Comparison of ENCODE assay signal across 20 cellular contexts in genomic region chr3:24475945-24476344, GRCh38. TPM values are rescaled to one million over a fixed set of nuclear protein-coding genes. Genes with fewer than 3 reads are reported as not detected.
A peak's percentile ranks its signal among the peaks of the same experiment; 100 is the strongest.
DNase-seq lines count a peak whose midpoint lies in the region; ATAC-seq and TF ChIP-seq lines count a peak whose summit lies in the region.
"Had no signal": no experiment of that assay in that cellular context is flagged by ENCODE, and none has a peak within 500 bp of the region (broad histone marks: within the 10 kb centered on the region; RNA-seq: fewer than 3 reads in every experiment).

No MANE protein-coding gene starts in this region.

- no peak for ATAC-seq in aorta (ENCODE audit: low FRiP score)
- ATAC-seq: HCT116; stimulated activated naive CD8-positive, alpha-beta T cell treated with anti-CD3 and anti-CD28 coated beads, Interleukin-15, amount 100 ng/mL, for 72 hours had no signal

- H4K8ac ChIP-seq in mesendoderm (ENCODE audit: low read depth, low read length) = no peak overlapping the region

- no peak overlapping the region for H2BK15ac ChIP-seq in mesendoderm (replicated peaks; ENCODE audit: low read depth)

- TF ChIP-seq EP300 in suprapubic skin (IDR thresholded peaks at IDR 0.05) = no peak

- H3K4me2 ChIP-seq in mesendoderm (ENCODE audit: low read length) = no peak overlapping the region

- intact Hi-C loops in aorta (cut with DNase I) = loop anchor here in 1 of 2 donors (10.0 kb wide), 1 partner anchor 51 kb away; no protein-coding TSS in a partner anchor

- no peak overlapping the region for H2AK5ac ChIP-seq in mesendoderm (ENCODE audit: low read length)

- no peak overlapping the region for H3K56ac ChIP-seq in mesendoderm (ENCODE audit: low read length)

- no peak overlapping the region for H2BK5ac ChIP-seq in mesendoderm (ENCODE audit: low read length)

- H2BK120ac ChIP-seq in mesendoderm (ENCODE audit: low read depth, low read length) = no peak overlapping the region

- no peak for TF ChIP-seq POLR2A in suprapubic skin (IDR thresholded peaks at IDR 0.05)

- no peaks in the 10 kb centered on the region for H3K79me1 ChIP-seq in mesendoderm (ENCODE audit: low read length)

- H3K36me3 ChIP-seq in MG63 (no peaks in the 10 kb centered on the region), mesendoderm (ENCODE audit: control insufficient read depth, insufficient read depth, low read length) (no peaks in the 10 kb centered on the region), aorta (ENCODE audit: control insufficient read depth in 1 of 2, insufficient read depth in 2 of 2, low read length in 1 of 2) (no peaks in the 10 kb centered on the region), suprapubic skin (no peaks in the 10 kb centered on the region)
- H3K36me3 ChIP-seq: esophagus muscularis mucosa had no signal

- H4K5ac ChIP-seq in mesendoderm (ENCODE audit: low read length) = no peak overlapping the region

- H3K27me3 ChIP-seq in MG63 (no peaks in the 10 kb centered on the region), mesendoderm (ENCODE audit: insufficient read depth, low read length, poor library complexity) (no peaks in the 10 kb centered on the region), aorta (ENCODE audit: control insufficient read depth in 1 of 2, insufficient read depth in 2 of 2, low read length in 1 of 2) (no peaks in the 10 kb centered on the region), suprapubic skin (no peaks in the 10 kb centered on the region)
- H3K27me3 ChIP-seq: esophagus muscularis mucosa had no signal

- no peak overlapping the region for H3K23ac ChIP-seq in mesendoderm (ENCODE audit: low read length)

- H3K27ac ChIP-seq in mesendoderm (ENCODE audit: low read depth, low read length) (no peak overlapping the region), aorta (ENCODE audit: low read depth in 1 of 2, low read length in 2 of 2) (peak overlapping the region in 1 of 2 donors; percentile 20), suprapubic skin (no peak overlapping the region)

- H3K9me3 ChIP-seq in MG63 (no peaks in the 10 kb centered on the region), aorta (ENCODE audit: control insufficient read depth, low read length) (no peaks in the 10 kb centered on the region), suprapubic skin (no peaks in the 10 kb centered on the region)
- H3K9me3 ChIP-seq: esophagus muscularis mucosa had no signal

- H3K4me3 ChIP-seq in MG63 (no peak overlapping the region), epithelial cell of esophagus (ENCODE audit: low read length) (no peak overlapping the region), mesendoderm (ENCODE audit: low read length) (no peak overlapping the region), aorta (ENCODE audit: low read length in 2 of 2) (no peak overlapping the region), suprapubic skin (no peak overlapping the region)
- H3K4me3 ChIP-seq: esophagus muscularis mucosa had no signal

- H3K18ac ChIP-seq in mesendoderm (ENCODE audit: low read length) = no peak overlapping the region

- TF ChIP-seq CTCF in epithelial cell of esophagus (IDR thresholded peaks at IDR 0.05; ENCODE audit: insufficient read depth, low read depth, low read length, missing control alignments) = no peak
- no peak for TF ChIP-seq CTCF in suprapubic skin (IDR thresholded peaks at IDR 0.05)

- no peaks in the 10 kb centered on the region for H3K79me2 ChIP-seq in mesendoderm (ENCODE audit: control insufficient read depth, insufficient read depth, low read length)

- H3K4ac ChIP-seq in mesendoderm (ENCODE audit: low read depth, low read length) = no peak overlapping the region

- DNase-seq in ELF-1 (ENCODE audit: low read depth, low spot score) = peak; percentile 49
- DNase-seq in MG63 = peak; percentile 34
- DNase-seq in epithelial cell of esophagus (ENCODE audit: low read depth) = peak; percentile 36
- peak; percentile 39 for DNase-seq in mesendoderm
- DNase-seq in aorta = no peak
- DNase-seq in HT-29 (ENCODE audit: low spot score) = no peak
- no peak for DNase-seq in suprapubic skin (ENCODE audit: low spot score in 2 of 2)
- DNase-seq in SIG-M5 treated with dmso at 0.1 percent for 504 hours (lab: John Stamatoyannopoulos, UW; ENCODE audit: unreplicated experiment) = no peak
- DNase-seq: activated gamma-delta T cell; IMR-90; naive B cell; NCI-H187 treated with DMSO at 0.1 percent for 48 hours; NCI-H446 treated with DMSO at 0.1 percent for 48 hours; SHP77 treated with DMSO at 0.1 percent for 48 hours; stimulated activated CD4-positive, alpha-beta T cell treated with anti-CD3 and anti-CD28 coated beads, Interleukin-2, amount 100 ng/mL, for 24 hours; stimulated activated naive CD8-positive, alpha-beta T cell treated with anti-CD3 and anti-CD28 coated beads, Interleukin-15, amount 100 ng/mL, for 72 hours; T-helper 1 cell had no signal

- H3K4me1 ChIP-seq in mesendoderm (ENCODE audit: control insufficient read depth, low read depth, low read length) = peaks cover 8% of the 10 kb centered on the region
- peaks cover 7 to 8% of the 10 kb centered on the region in 2 donors for H3K4me1 ChIP-seq in aorta (ENCODE audit: control insufficient read depth in 1 of 2, insufficient read depth in 2 of 2, low read length in 2 of 2)
- H3K4me1 ChIP-seq in suprapubic skin = peaks cover 19% of the 10 kb centered on the region

- H3K9ac ChIP-seq in mesendoderm (ENCODE audit: low read length) = no peak overlapping the region

- WGBS in mesendoderm (ENCODE audit: extremely low coverage, insufficient coverage, low lambda C conversion rate) = no CpG with 5 or more reads among the region's 1 CpG
- 5 to 11% methylated on average over 1 of the region's 1 CpG for WGBS in aorta, 2 donors
- 44% methylated on average over 1 of the region's 1 CpG for WGBS in suprapubic skin

RNA-seq across cellular contexts. Expression of gene THRB, which starts 18.7 kb away (rescaled TPM):
- not detected in 2 replicates for total RNA-seq in MG63 (2014; rRNA removed; shearing (Covaris generic); ENCODE audit: low replicate concordance)
- polyA plus RNA-seq in mesendoderm (2013, experiment 1 of 2) = 0.37 TPM
- polyA plus RNA-seq in mesendoderm (2013, experiment 2 of 2) = 0.52 TPM
- total RNA-seq in aorta (10 to 100 TPM; 59.7 to 77.9 TPM), suprapubic skin (10 to 100 TPM; 16.6 to 32.9 (median 24.4) TPM)
- 10 to 100 TPM; 20.2 to 25.9 TPM for polyA plus RNA-seq in aorta
- 0.81 and 0.94 TPM in 2 replicates for total RNA-seq in HT-29 (2014; rRNA removed; shearing (Covaris generic))
- total RNA-seq: G401 had no signal
- polyA plus RNA-seq: IMR-90 had no signal

Comparison
In these comparisons a context has a peak if more than half of its experiments do, and no peak if none do; other contexts are left out.
1. DNase-seq: peak in ELF-1 (single experiment), MG63 (single experiment), epithelial cell of esophagus (single experiment) and mesendoderm (single experiment); none in aorta (0 of 2), HT-29 (single experiment), suprapubic skin (0 of 2) and SIG-M5 treated with dmso at 0.1 percent for 504 hours (single experiment).